3 cellular contexts compared by ENCODE assay signal in genomic region chr2:233339455-233339854, GRCh38. TPM values are rescaled to one million over a fixed set of nuclear protein-coding genes. Genes with fewer than 3 reads are reported as not detected.
"Had no signal": no experiment of that assay in that cellular context is flagged by ENCODE, and none has a peak within 500 bp of the region (broad histone marks: within the 10 kb centered on the region; RNA-seq: fewer than 3 reads in every experiment).

No MANE protein-coding gene starts in this region.

RNA-seq across cellular contexts. Expression of gene SAG, which starts 31.8 kb away (rescaled TPM):
- total RNA-seq: astrocyte, MCF 10A, PC-3 had no signal
